Comparison of ENCODE assay signal across 8 cellular contexts in genomic region chr2:170235860-170236638, GRCh38. TPM values are rescaled to one million over a fixed set of nuclear protein-coding genes. Genes with fewer than 3 reads are reported as not detected.
A peak's percentile ranks its signal among the peaks of the same experiment; 100 is the strongest.
DNase-seq lines count a peak whose midpoint lies in the region; ATAC-seq and TF ChIP-seq lines count a peak whose summit lies in the region.

No MANE protein-coding gene starts in this region.

- no peak overlapping the region for H3K4me2 ChIP-seq in OCI-LY7 (ENCODE audit: low read length)

- H3K4me1 ChIP-seq in OCI-LY7 (ENCODE audit: insufficient read depth, low read length, poor library complexity, severe bottlenecking), result no peaks in the 10 kb centered on the region

- no peak overlapping the region for H3K27ac Mint-ChIP-seq in activated CD4-positive, alpha-beta T cell treated with anti-CD3 and anti-CD28 coated beads, Interleukin-2, amount 10 ng/mL, durations not matched to agents 7 days and 5 days
- H3K27ac Mint-ChIP-seq in nephron, result no peak overlapping the region

- CTCF ChIA-PET in activated CD4-positive, alpha-beta T cell treated with anti-CD3 and anti-CD28 coated beads, Interleukin-2, amount 10 ng/mL, durations not matched to agents 7 days and 5 days (lab: Charles Lee), result interaction anchor here (0.7 to 1.3 kb wide), 3 partner anchors 410 to 596 kb away, joined by 3 to 5 read pairs (median 4); no protein-coding TSS in a partner anchor
- CTCF ChIA-PET in OCI-LY7 (lab: Charles Lee; ENCODE audit: unreplicated experiment), result no interaction called here

- POLR2A ChIA-PET in activated CD4-positive, alpha-beta T cell treated with anti-CD3 and anti-CD28 coated beads, Interleukin-2, amount 10 ng/mL, durations not matched to agents 7 days and 5 days (lab: Charles Lee), result no interaction called here
- POLR2A ChIA-PET in OCI-LY7 (lab: Charles Lee), result interaction anchor here (0.9 kb wide), 1 partner anchor 11 kb away, joined by 3 read pairs; no protein-coding TSS in a partner anchor

- no peaks in the 10 kb centered on the region for H3K4me1 Mint-ChIP-seq in activated CD4-positive, alpha-beta T cell treated with anti-CD3 and anti-CD28 coated beads, Interleukin-2, amount 10 ng/mL, durations not matched to agents 7 days and 5 days
- H3K4me1 Mint-ChIP-seq in nephron, result peaks cover 5% of the 10 kb centered on the region

- H3K9me3 ChIP-seq in OCI-LY7 (ENCODE audit: low read length), result no peaks in the 10 kb centered on the region

- H3K27me3 Mint-ChIP-seq in activated CD4-positive, alpha-beta T cell treated with anti-CD3 and anti-CD28 coated beads, Interleukin-2, amount 10 ng/mL, durations not matched to agents 7 days and 5 days, result peaks cover 27% of the 10 kb centered on the region
- peaks cover 20% of the 10 kb centered on the region for H3K27me3 Mint-ChIP-seq in nephron (ENCODE audit: low read depth)

- H3K36me3 Mint-ChIP-seq in activated CD4-positive, alpha-beta T cell treated with anti-CD3 and anti-CD28 coated beads, Interleukin-2, amount 10 ng/mL, durations not matched to agents 7 days and 5 days (ENCODE audit: low read depth), result no peaks in the 10 kb centered on the region
- no peaks in the 10 kb centered on the region for H3K36me3 Mint-ChIP-seq in nephron (ENCODE audit: low read depth)

- no peak overlapping the region for H3K27ac ChIP-seq in OCI-LY7 (ENCODE audit: low read depth, low read length, poor library complexity, severe bottlenecking)
- H3K27ac ChIP-seq in dorsolateral prefrontal cortex, result peak overlapping the region in 4 of 59 donors; percentile 3 to 27 (median 14)

- H3K79me2 ChIP-seq in OCI-LY7 (ENCODE audit: insufficient read depth, low read depth, low read length), result no peaks in the 10 kb centered on the region

- ATAC-seq in HG03139 (IDR thresholded peaks at IDR 0.05; ENCODE audit: unreplicated experiment) (no peak), HG02981 (IDR thresholded peaks at IDR 0.05; ENCODE audit: unreplicated experiment) (no peak)

- peak; percentile 42 for DNase-seq in activated CD4-positive, alpha-beta T cell treated with anti-CD3 and anti-CD28 coated beads, Interleukin-2, amount 10 ng/mL, durations not matched to agents 7 days and 5 days
- DNase-seq in activated CD4-positive, alpha-beta T cell treated with anti-CD3 and anti-CD28 coated beads, Interleukin-2, amount 50 U/mL, for 4 hours, result no peak
- DNase-seq in KG1 (lab: John Stamatoyannopoulos, UW), result peak; percentile 51
- peak; percentile 46 for DNase-seq in OCI-LY7 (ENCODE audit: low spot score)
- no peak for DNase-seq in dorsolateral prefrontal cortex

- TF ChIP-seq CTCF in OCI-LY7 (conservative IDR thresholded peaks at IDR 0.05; ENCODE audit: low read length) (peak; percentile 80), dorsolateral prefrontal cortex (IDR thresholded peaks at IDR 0.05 in 54 of 56, conservative IDR thresholded peaks at IDR 0.05 in 2 of 56; ENCODE audit: low read depth in 1 of 56, partially characterized antibody in 56 of 56) (peak in 55 of 56 donors; percentile 31 to 78 (median 62)), nephron (IDR thresholded peaks at IDR 0.05; ENCODE audit: unreplicated experiment in 3 of 3) (peak; percentile 52 to 65 (median 52))

- no peaks in the 10 kb centered on the region for H3K9me2 ChIP-seq in OCI-LY7 (ENCODE audit: insufficient read depth, low read length)

- no peak overlapping the region for H3K4me3 Mint-ChIP-seq in activated CD4-positive, alpha-beta T cell treated with anti-CD3 and anti-CD28 coated beads, Interleukin-2, amount 10 ng/mL, durations not matched to agents 7 days and 5 days
- H3K4me3 Mint-ChIP-seq in nephron, result no peak overlapping the region

- no TSS peak for BruUV-seq in OCI-LY7 (replicated peaks; lab: Mats Ljungman, UMichigan)

- H4K20me1 ChIP-seq in OCI-LY7 (ENCODE audit: insufficient read depth, low read length), result no peaks in the 10 kb centered on the region

- H3K4me3 ChIP-seq in OCI-LY7 (ENCODE audit: low read depth, low read length, poor library complexity, severe bottlenecking), result no peak overlapping the region
- peak overlapping the region in 12 of 59 donors; percentile 0 to 35 (median 24) for H3K4me3 ChIP-seq in dorsolateral prefrontal cortex

- intact Hi-C loops in OCI-LY7 (cut with micrococcal nuclease; ENCODE audit: unreplicated experiment) (loop anchor here (5.0 to 10.0 kb wide), 2 partner anchors 129 to 576 kb away; no protein-coding TSS in a partner anchor), dorsolateral prefrontal cortex (cut with DNase I) (loop anchor here in 1 of 2 donors (5.0 to 10.0 kb wide), 2 partner anchors 581 to 639 kb away; partner anchors contain the start of gene GAD1)

- no peak overlapping the region for H2AFZ ChIP-seq in OCI-LY7 (ENCODE audit: low read length)

- H3K27me3 ChIP-seq in dorsolateral prefrontal cortex, result peaks cover 0 to 9% (median 0%) of the 10 kb centered on the region in 45 donors

- no peaks in the 10 kb centered on the region for H3K36me3 ChIP-seq in OCI-LY7 (ENCODE audit: insufficient read depth, low read length)

- H3K9me3 Mint-ChIP-seq in activated CD4-positive, alpha-beta T cell treated with anti-CD3 and anti-CD28 coated beads, Interleukin-2, amount 10 ng/mL, durations not matched to agents 7 days and 5 days, result no peaks in the 10 kb centered on the region
- H3K9me3 Mint-ChIP-seq in nephron, result no peaks in the 10 kb centered on the region

RNA-seq across cellular contexts. Expression of gene MYO3B, which starts 58.1 kb away (rescaled TPM):
- under 1 TPM; 0.04 to 0.05 TPM for total RNA-seq in activated CD4-positive, alpha-beta T cell treated with anti-CD3 and anti-CD28 coated beads, Interleukin-2, amount 10 ng/mL, durations not matched to agents 7 days and 5 days
- not detected in 2 replicates for total RNA-seq in OCI-LY7 (2014; rRNA removed; shearing (Covaris generic))
- not detected in 2 replicates for total RNA-seq in OCI-LY7 (2022)
- total RNA-seq in dorsolateral prefrontal cortex, result 1 to 10 TPM in 2 of 120 experiments, under 1 TPM in 105, not detected in 13; 0.09 to 1.0 (median 0.29) TPM

Comparison
In these comparisons a context has a peak if more than half of its experiments do, and no peak if none do; other contexts are left out.
1. DNase-seq: peak in activated CD4-positive, alpha-beta T cell treated with anti-CD3 and anti-CD28 coated beads, Interleukin-2, amount 10 ng/mL, durations not matched to agents 7 days and 5 days (single experiment), KG1 (single experiment) and OCI-LY7 (single experiment); none in activated CD4-positive, alpha-beta T cell treated with anti-CD3 and anti-CD28 coated beads, Interleukin-2, amount 50 U/mL, for 4 hours (0 of 2) and dorsolateral prefrontal cortex (0 of 10).
2. Peak in every context shown above with its lines, with median percentiles within 50 percentile points of each other: CTCF ChIP-seq.